13 cellular contexts compared by ENCODE assay signal in the genomic region with DNA sequence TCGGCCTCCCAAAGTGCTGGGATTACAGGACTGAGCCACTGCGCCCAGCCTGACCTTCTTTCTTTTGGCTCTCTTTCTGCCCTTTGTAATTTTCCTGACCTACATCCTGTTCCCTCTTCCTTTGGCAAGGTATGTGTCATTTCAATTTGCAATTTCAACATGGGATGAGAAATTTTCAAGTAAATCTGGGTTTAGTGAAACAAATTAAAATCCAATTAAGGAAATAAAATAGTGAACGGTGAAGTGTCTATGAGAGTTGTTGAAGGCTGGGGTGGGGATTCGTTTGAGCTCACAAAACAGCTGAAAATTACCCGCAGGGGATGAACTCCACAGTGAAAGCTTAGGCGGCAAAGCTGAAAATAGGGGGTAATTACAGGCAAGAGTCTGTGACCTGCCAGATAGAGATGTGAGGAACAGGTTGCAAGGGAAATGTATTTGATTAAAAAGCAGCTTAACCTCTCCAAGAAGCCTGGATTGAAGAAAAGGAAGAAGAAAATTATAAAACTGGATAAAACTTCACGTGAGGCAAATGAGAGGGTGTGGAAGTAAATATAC.
DNase-seq lines count a peak whose midpoint lies in the region; ATAC-seq and TF ChIP-seq lines count a peak whose summit lies in the region.
"Had no signal": no experiment of that assay in that cellular context is flagged by ENCODE, and none has a peak within 500 bp of the region (broad histone marks: within the 10 kb centered on the region; RNA-seq: fewer than 3 reads in every experiment).

No MANE protein-coding gene starts in this region.

- H3K4me2 ChIP-seq in neural progenitor cell, result no peak overlapping the region
- H3K4me2 ChIP-seq: BLaER1 treated with 17β-estradiol and CSF1 and Interleukin-3, amounts not matched to agents 10 nM and 100 nM had no signal

- H3F3A ChIP-seq in neural progenitor cell (ENCODE audit: low read depth), result peaks cover 8% of the 10 kb centered on the region

- DNase-seq in NCI-H82 (lab: John Stamatoyannopoulos, UW) (peak; percentile 22), NCI-H82 treated with DMSO at 0.1 percent for 48 hours (lab: John Stamatoyannopoulos, UW; ENCODE audit: unreplicated experiment) (no peak), NCI-H1436 (lab: John Stamatoyannopoulos, UW) (peak; percentile 4), SJCRH30 (peak; percentile 7 to 30), neural progenitor cell (ENCODE audit: low spot score) (no peak), Peyer's patch (no peak), mesenteric fat pad (ENCODE audit: low spot score) (no peak)
- no peak for DNase-seq in activated naive CD4-positive, alpha-beta T cell treated with anti-CD3 and anti-CD28 coated beads, Interleukin-2, amount 50 U/mL, for 72 hours (ENCODE audit: low spot score in 2 of 2)
- DNase-seq: ACHN; CD4-positive, CD25-positive, alpha-beta regulatory T cell; DMS79 had no signal

- H3K4me3 ChIP-seq in SJCRH30 (no peak overlapping the region), neural progenitor cell (no peak overlapping the region), Peyer's patch (no peak overlapping the region)
- H3K4me3 ChIP-seq: BLaER1 treated with 17β-estradiol and CSF1 and Interleukin-3, amounts not matched to agents 10 nM and 100 nM; HAP-1 had no signal

- H2AFZ ChIP-seq in neural progenitor cell (replicated peaks), result no peak overlapping the region

- H3K79me2 ChIP-seq in neural progenitor cell (ENCODE audit: low read depth), result no peaks in the 10 kb centered on the region

- no peaks in the 10 kb centered on the region for H3K27me3 ChIP-seq in SJCRH30
- no peaks in the 10 kb centered on the region for H3K27me3 ChIP-seq in neural progenitor cell
- H3K27me3 ChIP-seq in Peyer's patch, result no peaks in the 10 kb centered on the region
- H3K27me3 ChIP-seq: BLaER1 treated with 17β-estradiol and CSF1 and Interleukin-3, amounts not matched to agents 10 nM and 100 nM had no signal

- H3K27me3 Mint-ChIP-seq in neural progenitor cell (ENCODE audit: insufficient read depth, low read depth), result peaks cover 4% of the 10 kb centered on the region

- peaks cover 20% of the 10 kb centered on the region for H3K4me1 Mint-ChIP-seq in neural progenitor cell

- no peak for TF ChIP-seq POLR2A in Peyer's patch (IDR thresholded peaks at IDR 0.05)

- H3K9me3 ChIP-seq in SJCRH30 (replicated peaks), result no peaks in the 10 kb centered on the region
- H3K9me3 ChIP-seq in neural progenitor cell (ENCODE audit: low read depth), result no peaks in the 10 kb centered on the region
- H3K9me3 ChIP-seq in Peyer's patch, result no peaks in the 10 kb centered on the region
- H3K9me3 ChIP-seq: HAP-1 had no signal

- no peak overlapping the region for H3K9ac ChIP-seq in neural progenitor cell
- H3K9ac ChIP-seq: BLaER1 treated with 17β-estradiol and CSF1 and Interleukin-3, amounts not matched to agents 10 nM and 100 nM had no signal

- H3K4me3 Mint-ChIP-seq in neural progenitor cell, result no peak overlapping the region
- H3K4me3 Mint-ChIP-seq: CD4-positive, CD25-positive, alpha-beta regulatory T cell had no signal

- ATAC-seq in activated naive CD4-positive, alpha-beta T cell treated with anti-CD3 and anti-CD28 coated beads, Interleukin-2, amount 50 U/mL, for 72 hours, result no peak

- H3K36me3 ChIP-seq in SJCRH30, result no peaks in the 10 kb centered on the region
- H3K36me3 ChIP-seq in neural progenitor cell, result no peaks in the 10 kb centered on the region
- no peaks in the 10 kb centered on the region for H3K36me3 ChIP-seq in Peyer's patch
- H3K36me3 ChIP-seq: BLaER1 treated with 17β-estradiol and CSF1 and Interleukin-3, amounts not matched to agents 10 nM and 100 nM; HAP-1 had no signal

- no peaks in the 10 kb centered on the region for H3K4me1 ChIP-seq in SJCRH30
- H3K4me1 ChIP-seq in neural progenitor cell, result peaks cover 17% of the 10 kb centered on the region
- H3K4me1 ChIP-seq in Peyer's patch, result no peaks in the 10 kb centered on the region
- H3K4me1 ChIP-seq: HAP-1 had no signal

- H4K20me1 ChIP-seq in neural progenitor cell (ENCODE audit: low read depth), result no peaks in the 10 kb centered on the region
- H4K20me1 ChIP-seq: BLaER1 treated with 17β-estradiol and CSF1 and Interleukin-3, amounts not matched to agents 10 nM and 100 nM had no signal

- TF ChIP-seq CTCF in neural progenitor cell (IDR thresholded peaks at IDR 0.05), result no peak
- TF ChIP-seq CTCF in Peyer's patch (IDR thresholded peaks at IDR 0.05), result no peak

- no peak overlapping the region for H3K27ac Mint-ChIP-seq in neural progenitor cell
- no peak overlapping the region for H3K27ac Mint-ChIP-seq in activated naive CD4-positive, alpha-beta T cell treated with anti-CD3 and anti-CD28 coated beads, Interleukin-2, amount 50 U/mL, for 72 hours
- H3K27ac Mint-ChIP-seq: CD4-positive, CD25-positive, alpha-beta regulatory T cell had no signal

- H3K9me3 Mint-ChIP-seq in neural progenitor cell, result peaks cover 3% of the 10 kb centered on the region
- H3K9me3 Mint-ChIP-seq in activated naive CD4-positive, alpha-beta T cell treated with anti-CD3 and anti-CD28 coated beads, Interleukin-2, amount 50 U/mL, for 72 hours, result no peaks in the 10 kb centered on the region
- H3K9me3 Mint-ChIP-seq: CD4-positive, CD25-positive, alpha-beta regulatory T cell had no signal

- H3K36me3 Mint-ChIP-seq in neural progenitor cell, result no peaks in the 10 kb centered on the region
- no peaks in the 10 kb centered on the region for H3K36me3 Mint-ChIP-seq in activated naive CD4-positive, alpha-beta T cell treated with anti-CD3 and anti-CD28 coated beads, Interleukin-2, amount 50 U/mL, for 72 hours
- H3K36me3 Mint-ChIP-seq: CD4-positive, CD25-positive, alpha-beta regulatory T cell had no signal

- H3K27ac ChIP-seq in SJCRH30 (no peak overlapping the region), neural progenitor cell (peak overlapping the region; percentile 14), Peyer's patch (no peak overlapping the region)
- H3K27ac ChIP-seq: BLaER1 treated with 17β-estradiol and CSF1 and Interleukin-3, amounts not matched to agents 10 nM and 100 nM had no signal

Comparison
In these comparisons a context has a peak if more than half of its experiments do, and no peak if none do; other contexts are left out.
1. DNase-seq: peak in NCI-H82 (single experiment), NCI-H1436 (single experiment) and SJCRH30 (2 of 2); none in NCI-H82 treated with DMSO at 0.1 percent for 48 hours (single experiment), neural progenitor cell (single experiment), Peyer's patch (0 of 3), activated naive CD4-positive, alpha-beta T cell treated with anti-CD3 and anti-CD28 coated beads, Interleukin-2, amount 50 U/mL, for 72 hours (0 of 2) and mesenteric fat pad (single experiment).